ENCODE assay signal across 21 cellular contexts in the genomic region with DNA sequence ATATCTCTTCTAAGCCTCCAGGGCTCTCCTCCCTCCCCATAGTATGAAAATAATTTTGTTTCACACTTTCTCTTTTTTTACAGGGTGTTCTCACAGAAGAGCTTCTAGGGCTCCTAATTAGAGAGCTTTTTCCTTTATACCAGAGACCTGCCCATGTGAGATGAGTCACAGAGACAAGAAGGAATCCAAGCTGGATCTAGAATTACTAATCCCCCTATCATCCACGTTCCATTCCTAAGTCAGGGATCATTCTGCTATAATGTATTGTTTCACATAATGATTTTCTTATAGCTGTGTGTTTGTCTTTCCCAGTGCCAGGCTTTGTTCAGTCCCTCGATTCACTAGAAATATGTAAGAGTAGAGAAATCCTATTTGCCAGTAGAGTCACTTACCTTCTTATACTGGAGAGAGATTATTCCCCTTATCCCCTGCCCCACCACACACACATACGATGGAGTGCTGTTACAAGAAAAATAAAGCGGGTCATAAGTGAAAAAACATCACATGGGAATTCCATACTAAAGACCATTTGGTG.
DNase-seq lines count a peak whose midpoint lies in the region; TF ChIP-seq lines count a peak whose summit lies in the region.
"Had no signal": no experiment of that assay in that cellular context is flagged by ENCODE, and none has a peak within 500 bp of the region (broad histone marks: within the 10 kb centered on the region; RNA-seq: fewer than 3 reads in every experiment).

No MANE protein-coding gene starts in this region.

- no peaks in the 10 kb centered on the region for H3F3A ChIP-seq in smooth muscle cell (ENCODE audit: low read depth)

- H3K4me2 ChIP-seq in smooth muscle cell (no peak overlapping the region), osteoblast (ENCODE audit: insufficient read depth, low read length) (no peak overlapping the region)

- DNase-seq in GM03348 (ENCODE audit: low spot score), result peak; percentile 52
- peak; percentile 9 for DNase-seq in T1000 (lab: John Stamatoyannopoulos, UW)
- peak; percentile 74 for DNase-seq in fibroblast of mammary gland (ENCODE audit: low read depth)
- no peak for DNase-seq in smooth muscle cell (lab: John Stamatoyannopoulos, UW; ENCODE audit: unreplicated experiment)
- DNase-seq in T-helper 1 cell, result no peak
- DNase-seq in osteoblast (ENCODE audit: insufficient read length, low spot score, missing footprints), result no peak
- DNase-seq in substantia nigra (lab: John Stamatoyannopoulos, UW), result no peak
- DNase-seq: activated CD4-positive, alpha-beta memory T cell treated with anti-CD3 and anti-CD28 coated beads for 36 hours; activated CD4-positive, CD25-positive, alpha-beta regulatory T cell treated with anti-CD3 and anti-CD28 coated beads, Interleukin-2, amount 50 U/mL, for 72 hours; activated CD8-positive, alpha-beta memory T cell treated with anti-CD3 and anti-CD28 coated beads, Interleukin-2, amount 50 U/mL, for 4 hours; activated naive CD4-positive, alpha-beta T cell treated with anti-CD3 and anti-CD28 coated beads, Interleukin-2, amount 10 ng/mL, durations not matched to agents 7 days and 5 days; amniotic stem cell; CD4-positive, CD25-positive, alpha-beta regulatory T cell; head of caudate nucleus; IMR-90; NCI-H1092; NCI-H187 treated with DMSO at 0.1 percent for 48 hours; NCI-H524; nephron progenitor cell; ovary had no signal

- H4K20me1 ChIP-seq in smooth muscle cell (ENCODE audit: low read depth), result no peaks in the 10 kb centered on the region
- no peaks in the 10 kb centered on the region for H4K20me1 ChIP-seq in osteoblast (ENCODE audit: insufficient read depth, low read length)

- H3K27me3 ChIP-seq in smooth muscle cell (ENCODE audit: low read depth) (no peaks in the 10 kb centered on the region), osteoblast (ENCODE audit: insufficient read depth, low read length) (no peaks in the 10 kb centered on the region)
- H3K27me3 ChIP-seq: ovary had no signal

- H3K4me1 ChIP-seq in smooth muscle cell (ENCODE audit: low read depth) (no peaks in the 10 kb centered on the region), osteoblast (ENCODE audit: insufficient read depth, low read length) (no peaks in the 10 kb centered on the region)

- no peak overlapping the region for H2AFZ ChIP-seq in smooth muscle cell (ENCODE audit: low read depth)
- H2AFZ ChIP-seq in osteoblast (ENCODE audit: low read length), result no peak overlapping the region

- H3K9ac ChIP-seq in smooth muscle cell (ENCODE audit: low read depth), result no peak overlapping the region

- 60% methylated on average over 4 of the region's 4 CpGs for WGBS in smooth muscle cell (ENCODE audit: low lambda C conversion rate)

- H3K36me3 ChIP-seq in smooth muscle cell (ENCODE audit: low read depth) (no peaks in the 10 kb centered on the region), osteoblast (ENCODE audit: insufficient read depth, low read length) (no peaks in the 10 kb centered on the region)
- H3K36me3 ChIP-seq: ovary had no signal

- H3K4me3 ChIP-seq in fibroblast of mammary gland (ENCODE audit: control insufficient read depth, low read depth, low read length), result no peak overlapping the region
- H3K4me3 ChIP-seq in smooth muscle cell, result no peak overlapping the region
- no peak overlapping the region for H3K4me3 ChIP-seq in osteoblast (ENCODE audit: insufficient read depth, low read length)
- H3K4me3 ChIP-seq: lung, ovary had no signal

- no peaks in the 10 kb centered on the region for H3K79me2 ChIP-seq in smooth muscle cell (ENCODE audit: low read depth)
- no peaks in the 10 kb centered on the region for H3K79me2 ChIP-seq in osteoblast (ENCODE audit: insufficient read depth, low read length)

- TF ChIP-seq CTCF in fibroblast of mammary gland (conservative IDR thresholded peaks at IDR 0.05; ENCODE audit: control insufficient read depth, insufficient read depth, low read depth, low read length) (no peak), smooth muscle cell (IDR thresholded peaks at IDR 0.05; ENCODE audit: borderline replicate concordance, insufficient read depth, poor library complexity, severe bottlenecking) (no peak), osteoblast (IDR thresholded peaks at IDR 0.05; ENCODE audit: extremely low read depth, low read depth, low read length) (no peak)

- H3K27ac ChIP-seq in smooth muscle cell (ENCODE audit: low read depth) (peak overlapping the region; percentile 23), osteoblast (ENCODE audit: low read depth, low read length) (no peak overlapping the region), substantia nigra (ENCODE audit: low read depth, low read length, poor library complexity, severe bottlenecking) (no peak overlapping the region)
- H3K27ac ChIP-seq: ovary had no signal

- H3K9me3 ChIP-seq in smooth muscle cell (replicated peaks; ENCODE audit: low read depth) (no peaks in the 10 kb centered on the region), osteoblast (ENCODE audit: low read depth, low read length) (no peaks in the 10 kb centered on the region)
- H3K9me3 ChIP-seq: ovary had no signal

Comparison
In these comparisons a context has a peak if more than half of its experiments do, and no peak if none do; other contexts are left out.
1. DNase-seq: peak in GM03348 (single experiment), T1000 (single experiment) and fibroblast of mammary gland (single experiment); none in smooth muscle cell (single experiment), T-helper 1 cell (0 of 5), osteoblast (single experiment) and substantia nigra (0 of 49).